In the genomic region with DNA sequence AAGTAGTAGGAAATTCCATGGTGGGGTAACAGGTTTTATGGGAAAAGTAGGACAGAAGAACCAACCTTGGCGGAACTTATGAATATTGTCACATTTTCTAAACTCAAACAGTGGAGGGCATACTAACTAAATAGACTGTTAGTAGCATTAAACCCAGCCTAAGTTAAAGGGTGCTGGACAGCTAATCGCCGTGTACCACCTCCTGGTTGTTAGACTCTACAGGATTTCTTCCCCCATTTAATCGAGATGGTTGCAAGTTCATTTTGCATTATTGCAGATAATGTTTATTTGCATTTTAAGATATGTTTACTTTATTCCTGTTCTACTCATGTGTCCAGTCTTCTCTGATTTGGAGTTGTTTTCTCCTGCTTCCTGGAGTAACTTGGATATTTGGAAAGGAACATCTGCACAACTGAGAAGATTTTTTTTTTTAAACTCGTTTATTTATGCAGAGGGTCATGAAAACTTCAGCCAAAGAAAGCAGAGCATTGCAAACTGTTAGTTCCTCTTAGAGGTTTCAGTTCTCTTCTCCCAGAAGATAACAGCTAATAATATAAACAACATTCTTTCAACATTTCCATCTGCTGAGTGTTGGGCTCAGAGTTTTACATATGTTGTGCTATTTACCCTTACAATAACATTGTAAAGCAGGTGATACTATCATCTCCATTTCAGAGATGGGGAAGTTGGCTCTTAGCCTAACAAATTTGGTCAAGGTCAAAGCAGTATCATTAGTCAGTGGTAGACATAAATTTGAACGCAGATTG, we compare ENCODE assay signal across 1 cellular context.
TF ChIP-seq lines count a peak whose summit lies in the region.

No MANE protein-coding gene starts in this region.

TF ChIP-seq in HEK293, 187 proteins besides CTCF, POLR2A, EP300 and RAD21 (continued from another document):
- no peak for TF ChIP-seq INSM2 (tag by site-specific recombination; IDR thresholded peaks at IDR 0.05)
- TF ChIP-seq ZBTB17 (tag by site-specific recombination; IDR thresholded peaks at IDR 0.05), result no peak
- TF ChIP-seq ZNF624 (tag by site-specific recombination; IDR thresholded peaks at IDR 0.05), result no peak
- TF ChIP-seq ZXDB (tag by site-specific recombination; IDR thresholded peaks at IDR 0.05), result peak; percentile 71
- TF ChIP-seq MEIS1 (CRISPR knock-in tag; IDR thresholded peaks at IDR 0.05; ENCODE audit: borderline replicate concordance), result no peak
- TF ChIP-seq ZNF623 (tag by site-specific recombination; IDR thresholded peaks at IDR 0.05), result no peak
- no peak for TF ChIP-seq ZNF596 (tag by site-specific recombination; IDR thresholded peaks at IDR 0.05)
- no peak for TF ChIP-seq KLF9 (tag by site-specific recombination; IDR thresholded peaks at IDR 0.05; ENCODE audit: low read depth)
TF ChIP-seq in HEK293: peak in this region for 10.
